ENCODE assay signal across 7 cellular contexts in genomic region chr18:77702686-77703085, GRCh38.
A peak's percentile ranks its signal among the peaks of the same experiment; 100 is the strongest.
DNase-seq lines count a peak whose midpoint lies in the region; ATAC-seq and TF ChIP-seq lines count a peak whose summit lies in the region.

No MANE protein-coding gene starts in this region.

- H3K4me1 ChIP-seq in HCT116 (ENCODE audit: control insufficient read depth in 1 of 2, insufficient read depth in 2 of 2, low read length in 2 of 2) (no peaks in the 10 kb centered on the region), neural progenitor cell (no peaks in the 10 kb centered on the region)

- no peak overlapping the region for H3K27ac ChIP-seq in HCT116 (ENCODE audit: low read depth, low read length)
- H3K27ac ChIP-seq in neural progenitor cell, result no peak overlapping the region

- H3K9ac ChIP-seq in HCT116 (ENCODE audit: low read length), result no peak overlapping the region
- H3K9ac ChIP-seq in neural progenitor cell, result no peak overlapping the region

- intact Hi-C loops in HCT116 (cut with micrococcal nuclease), result no loop called here

- no peaks in the 10 kb centered on the region for H3K27me3 ChIP-seq in HCT116 (ENCODE audit: insufficient read depth, low read length)
- H3K27me3 ChIP-seq in neural progenitor cell, result no peaks in the 10 kb centered on the region

- DNase-seq in HCT116 (ENCODE audit: low read depth, low spot score) (no peak), NCI-H2227 (lab: John Stamatoyannopoulos, UW; ENCODE audit: unreplicated experiment) (peak; percentile 48), neural progenitor cell (ENCODE audit: low spot score) (peak; percentile 60), GM20000 (ENCODE audit: low spot score) (no peak)

- TF ChIP-seq POLR2A in HCT116 (IDR thresholded peaks at IDR 0.05; ENCODE audit: borderline replicate concordance, extremely low read depth, insufficient read depth, insufficient read length), result no peak

- no peaks in the 10 kb centered on the region for H3K36me3 ChIP-seq in HCT116 (ENCODE audit: control insufficient read depth in 1 of 2, insufficient read depth in 2 of 2, low read length in 2 of 2)
- H3K36me3 ChIP-seq in neural progenitor cell, result no peaks in the 10 kb centered on the region

- H3K27me3 Mint-ChIP-seq in brain, result peaks cover 15% of the 10 kb centered on the region
- H3K27me3 Mint-ChIP-seq in neural progenitor cell (ENCODE audit: insufficient read depth, low read depth), result peaks cover 7% of the 10 kb centered on the region

- H3K79me2 ChIP-seq in HCT116 (ENCODE audit: insufficient read depth, low read length) (no peaks in the 10 kb centered on the region), neural progenitor cell (ENCODE audit: low read depth) (no peaks in the 10 kb centered on the region)

- no peaks in the 10 kb centered on the region for H3F3A ChIP-seq in neural progenitor cell (ENCODE audit: low read depth)

- H3K4me3 Mint-ChIP-seq in brain (no peak overlapping the region), neural progenitor cell (no peak overlapping the region)

- H4K20me1 ChIP-seq in HCT116 (ENCODE audit: insufficient read depth) (no peaks in the 10 kb centered on the region), neural progenitor cell (ENCODE audit: low read depth) (no peaks in the 10 kb centered on the region)

- H3K36me3 Mint-ChIP-seq in brain (no peaks in the 10 kb centered on the region), neural progenitor cell (no peaks in the 10 kb centered on the region)

- H3K4me1 Mint-ChIP-seq in brain (no peaks in the 10 kb centered on the region), neural progenitor cell (no peaks in the 10 kb centered on the region)

- H3K9me3 Mint-ChIP-seq in brain (peaks cover 0 to 6% (median 4%) of the 10 kb centered on the region in 5 experiments), neural progenitor cell (no peaks in the 10 kb centered on the region)

- TF ChIP-seq CTCF in HCT116 (IDR thresholded peaks at IDR 0.05 in 2 of 3, conservative IDR thresholded peaks at IDR 0.05 in 1 of 3; ENCODE audit: borderline replicate concordance in 1 of 3, insufficient read depth in 1 of 3, low read depth in 2 of 3, low read length in 2 of 3) (no peak), brain (conservative IDR thresholded peaks at IDR 0.05) (peak; percentile 59 to 69), neural progenitor cell (IDR thresholded peaks at IDR 0.05) (peak; percentile 63), GM20000 (IDR thresholded peaks at IDR 0.05; ENCODE audit: extremely low read depth, missing control alignments) (no peak)

- H3K4me3 ChIP-seq in HCT116 (replicated peaks in 1 of 2; ENCODE audit: low read depth in 1 of 2, low read length in 2 of 2) (no peak overlapping the region), neural progenitor cell (no peak overlapping the region)

- H3K27ac Mint-ChIP-seq in brain, result no peak overlapping the region
- H3K27ac Mint-ChIP-seq in neural progenitor cell, result no peak overlapping the region

- CTCF ChIA-PET in HCT116 (lab: Charles Lee), result no interaction called here

- H3K9me3 ChIP-seq in HCT116 (ENCODE audit: control insufficient read depth in 1 of 2, insufficient read depth in 1 of 2, low read depth in 1 of 2, low read length in 2 of 2) (peaks cover 4 to 35% of the 10 kb centered on the region in 2 experiments; a peak in 2 of 4 replicates), neural progenitor cell (ENCODE audit: low read depth) (no peaks in the 10 kb centered on the region)

- no peak overlapping the region for H3K4me2 ChIP-seq in HCT116 (ENCODE audit: low read length)
- H3K4me2 ChIP-seq in neural progenitor cell, result no peak overlapping the region

- ATAC-seq in HCT116, result no peak
- ATAC-seq in HG02588 (IDR thresholded peaks at IDR 0.05; ENCODE audit: unreplicated experiment), result no peak
- no peak for ATAC-seq in HG02885 (IDR thresholded peaks at IDR 0.05; ENCODE audit: poor library complexity, unreplicated experiment)

- no TSS peak for BruUV-seq in HCT116 (replicated peaks; lab: Mats Ljungman, UMichigan)

- POLR2A ChIA-PET in HCT116 (lab: Charles Lee), result no interaction called here

- RAD21 ChIA-PET in HCT116 (lab: Charles Lee; ENCODE audit: low non-redundant PET in 1 of 2, low total read pairs in 2 of 2, uncharacterized antibody in 2 of 2, unreplicated experiment in 2 of 2), result no interaction called here

- H2AFZ ChIP-seq in HCT116 (ENCODE audit: low read depth, low read length, poor library complexity, severe bottlenecking) (no peak overlapping the region), neural progenitor cell (replicated peaks) (no peak overlapping the region)

- TF ChIP-seq RAD21 in HCT116 (IDR thresholded peaks at IDR 0.05; ENCODE audit: low read depth), result peak; percentile 15; the same call in 1 of the 2 replicates

- H3K9me2 ChIP-seq in HCT116 (ENCODE audit: insufficient read depth), result no peaks in the 10 kb centered on the region

TF ChIP-seq in HCT116, 20 proteins besides CTCF, POLR2A, EP300 and RAD21:
- TF ChIP-seq ZNF274 (IDR thresholded peaks at IDR 0.05; ENCODE audit: low read depth, low read length) (no peak), POLR2AphosphoS5 (IDR thresholded peaks at IDR 0.05; ENCODE audit: low read depth, low read length) (no peak)

Comparison
In these comparisons a context has a peak if more than half of its experiments do, and no peak if none do; other contexts are left out.
1. DNase-seq: peak in NCI-H2227 (single experiment) and neural progenitor cell (single experiment); none in HCT116 (single experiment) and GM20000 (single experiment).
2. CTCF ChIP-seq: peak in brain (2 of 2) and neural progenitor cell (single experiment); none in HCT116 (0 of 3) and GM20000 (single experiment).